39 cellular contexts compared by ENCODE assay signal in genomic region chr18:57202881-57203280, GRCh38. TPM values are rescaled to one million over a fixed set of nuclear protein-coding genes. Genes with fewer than 3 reads are reported as not detected.
"Had no signal": no experiment of that assay in that cellular context is flagged by ENCODE, and none has a peak within 500 bp of the region (broad histone marks: within the 10 kb centered on the region; RNA-seq: fewer than 3 reads in every experiment).

No MANE protein-coding gene starts in this region.

- H3K4me3 ChIP-seq: MG63 had no signal

- H3K9me3 ChIP-seq: MG63 had no signal

- H3K9ac ChIP-seq: KMS-11 had no signal

- H3K36me3 ChIP-seq: MG63 had no signal

- H3K4me2 ChIP-seq: KMS-11 had no signal

- DNase-seq: Karpas-422, Kasumi-1, MG63, MM.1S, MV-4-11, NCI-H1048, NCI-H1092, NCI-H1092 treated with DMSO at 0.1 percent for 48 hours, NCI-H1105, NCI-H1105 treated with DMSO at 0.1 percent for 48 hours, NCI-H1417, NCI-H1417 treated with DMSO at 0.1 percent for 48 hours, NCI-H1436, NCI-H1436 treated with DMSO at 0.1 percent for 48 hours, NCI-H146, NCI-H1694, NCI-H1694 treated with DMSO at 0.1 percent for 48 hours, NCI-H187, NCI-H187 treated with DMSO at 0.1 percent for 48 hours, NCI-H1930, NCI-H2029, NCI-H2029 treated with DMSO at 0.1 percent for 48 hours, NCI-H2081, NCI-H2081 treated with DMSO at 0.1 percent for 48 hours, NCI-H2171, NCI-H2171 treated with DMSO at 0.1 percent for 48 hours, NCI-H2227 treated with DMSO at 0.1 percent for 48 hours, NCI-H226, NCI-H345, NCI-H446, NCI-H446 treated with DMSO at 0.1 percent for 48 hours, NCI-H510A, NCI-H510A treated with DMSO at 0.1 percent for 48 hours, NCI-H524 had no signal

- H3K27ac ChIP-seq: KMS-11 had no signal

RNA-seq across cellular contexts. Expression of gene BOD1L2, which starts 56.0 kb away (rescaled TPM):
- total RNA-seq: LHCN-M2, M059J, MCF 10A, NCI-H460 had no signal
